30 cellular contexts compared by ENCODE assay signal in the genomic region with DNA sequence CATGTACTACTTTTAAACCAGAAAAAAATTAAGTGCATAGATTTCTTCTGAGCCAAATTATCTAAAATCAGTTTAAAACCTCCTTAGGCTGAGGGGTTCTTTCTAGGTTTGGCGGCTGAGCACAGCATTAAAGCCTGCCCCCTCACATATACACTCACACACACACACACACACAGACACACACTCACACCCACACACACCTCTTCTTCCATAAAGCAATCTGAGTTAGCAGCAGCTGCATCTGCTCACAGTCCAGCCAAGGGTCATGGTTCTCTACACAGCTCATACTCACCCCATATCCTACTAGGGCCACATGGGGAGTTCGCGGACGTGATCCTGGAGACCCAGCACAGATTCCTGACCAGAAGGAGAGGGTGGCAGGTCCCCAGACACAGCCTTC. TPM values are rescaled to one million over a fixed set of nuclear protein-coding genes. Genes with fewer than 3 reads are reported as not detected.
"Had no signal": no experiment of that assay in that cellular context is flagged by ENCODE, and none has a peak within 500 bp of the region (broad histone marks: within the 10 kb centered on the region; RNA-seq: fewer than 3 reads in every experiment).

No MANE protein-coding gene starts in this region.

- H3K4me1 Mint-ChIP-seq: mesothelial cell of epicardium had no signal

- ATAC-seq: activated T-cell treated with anti-CD3 and anti-CD28 coated beads, Interleukin-2, amount 50 U/mL, for 72 hours; gastrocnemius medialis; left ventricle myocardium superior; sciatic nerve; stimulated activated naive CD8-positive, alpha-beta T cell treated with anti-CD3 and anti-CD28 coated beads, Interleukin-15, Interleukin-2, amounts not matched to agents 100 U/mL and 50 U/mL, for 24 hours had no signal

- H3K27ac Mint-ChIP-seq: activated naive CD8-positive, alpha-beta T cell; activated T-cell treated with anti-CD3 and anti-CD28 coated beads, Interleukin-2, amount 50 U/mL, for 72 hours; mesothelial cell of epicardium; progenitor cell of endocrine pancreas had no signal

- H3K27ac ChIP-seq: coronary artery, dorsolateral prefrontal cortex, gastrocnemius medialis, neutrophil, skin epidermis, testis, transverse colon had no signal

- H3K4me1 ChIP-seq: gastrocnemius medialis, testis, transverse colon had no signal

- H3K9me3 Mint-ChIP-seq: activated T-cell treated with anti-CD3 and anti-CD28 coated beads, Interleukin-2, amount 50 U/mL, for 72 hours had no signal

- DNase-seq: activated CD4-positive, alpha-beta T cell treated with anti-CD3 and anti-CD28 coated beads for 4 hours; activated CD4-positive, alpha-beta T cell treated with anti-CD3 and anti-CD28 coated beads, Interleukin-2, amount 50 U/mL, for 4 hours; activated effector memory CD4-positive, alpha-beta T cell treated with Interleukin-2 at 50 U/mL for 16 hours; activated naive CD4-positive, alpha-beta T cell treated with Interleukin-2 at 50 U/mL for 16 hours; activated T-cell treated with anti-CD3 and anti-CD28 coated beads for 4 hours; activated T-cell treated with anti-CD3 and anti-CD28 coated beads, Interleukin-2, amount 50 U/mL, for 72 hours; anterior cingulate cortex; dorsolateral prefrontal cortex; effector memory CD4-positive, alpha-beta T cell; gastrocnemius medialis; glutamatergic neuron; left ventricle myocardium superior; mammary epithelial cell; naive B cell; stimulated activated CD4-positive, alpha-beta T cell treated with anti-CD3 and anti-CD28 coated beads, Interleukin-12 subunit alpha, Interleukin-12 subunit beta, amount 100 ng/mL, for 4 hours; stimulated activated CD4-positive, alpha-beta T cell treated with anti-CD3 and anti-CD28 coated beads, Interleukin-4, amount 100 ng/mL, for 1 hour; stimulated activated naive CD8-positive, alpha-beta T cell treated with anti-CD3 and anti-CD28 coated beads, Interleukin-15, Interleukin-2, amounts not matched to agents 100 U/mL and 50 U/mL, for 24 hours; testis; transverse colon had no signal

- H3K36me3 Mint-ChIP-seq: activated naive CD8-positive, alpha-beta T cell; mesothelial cell of epicardium; naive B cell had no signal

- H3K4me3 Mint-ChIP-seq: activated naive CD8-positive, alpha-beta T cell; activated T-cell treated with anti-CD3 and anti-CD28 coated beads, Interleukin-2, amount 50 U/mL, for 72 hours; mesothelial cell of epicardium; naive B cell had no signal

- H3K9me3 ChIP-seq: gastrocnemius medialis, neutrophil, testis, transverse colon had no signal

- H3K4me3 ChIP-seq: coronary artery, dorsolateral prefrontal cortex, gastrocnemius medialis, skin epidermis, testis, transverse colon had no signal

- H3K27me3 ChIP-seq: testis had no signal

- H3K36me3 ChIP-seq: gastrocnemius medialis, neutrophil, transverse colon had no signal

RNA-seq across cellular contexts. Expression of a gene that starts 12.4 kb away (rescaled TPM):
- total RNA-seq: activated T-cell treated with anti-CD3 and anti-CD28 coated beads, Interleukin-2, amount 50 U/mL, for 72 hours; epithelial cell of proximal tubule; gastrocnemius medialis; mammary epithelial cell; osteocyte; renal cortical epithelial cell; urinary bladder had no signal
